In the genomic region with DNA sequence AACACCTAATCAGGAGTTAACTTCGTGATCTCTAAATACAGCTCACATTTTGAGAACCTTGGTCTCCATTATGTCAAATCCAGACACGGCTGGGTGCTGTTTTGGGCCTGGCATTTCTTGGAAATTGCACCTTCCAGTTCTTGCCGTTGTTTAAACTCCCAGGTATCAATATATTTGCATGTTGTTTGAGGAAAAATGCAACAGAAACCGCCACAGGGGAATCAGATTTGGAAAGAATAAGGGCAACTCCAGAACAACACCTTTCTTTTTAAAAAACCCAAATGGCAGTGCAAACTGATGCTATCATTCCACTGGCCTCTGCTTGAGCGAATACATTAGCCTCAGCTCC, we compare ENCODE assay signal across 24 cellular contexts.
DNase-seq lines count a peak whose midpoint lies in the region; ATAC-seq and TF ChIP-seq lines count a peak whose summit lies in the region.
"Had no signal": no experiment of that assay in that cellular context is flagged by ENCODE, and none has a peak within 500 bp of the region (broad histone marks: within the 10 kb centered on the region; RNA-seq: fewer than 3 reads in every experiment).

No MANE protein-coding gene starts in this region.

- no peaks in the 10 kb centered on the region; the same call in none of the 2 replicates for H3K27me3 Mint-ChIP-seq in WTC11 (ENCODE audit: low read depth)
- H3K27me3 Mint-ChIP-seq in endothelial cell (ENCODE audit: unreplicated experiment) = peaks cover 4% of the 10 kb centered on the region
- H3K27me3 Mint-ChIP-seq in neural progenitor cell (ENCODE audit: insufficient read depth, low read depth) = peaks cover 8% of the 10 kb centered on the region
- no peaks in the 10 kb centered on the region for H3K27me3 Mint-ChIP-seq in type B pancreatic cell
- peaks cover 4% of the 10 kb centered on the region for H3K27me3 Mint-ChIP-seq in CD4-positive, alpha-beta T cell
- H3K27me3 Mint-ChIP-seq: activated CD4-positive, alpha-beta T cell treated with anti-CD3 and anti-CD28 coated beads, Interleukin-2, amount 10 ng/mL, durations not matched to agents 24 days and 14 days; naive B cell; stimulated activated memory B cell treated with anti-CD40 and anti-IgM and Interleukin-4, amounts not matched to agents 10 μg/mL and 1 μg/mL and 100 μg/mL, for 72 hours had no signal

- CTCF ChIA-PET in WTC11 (lab: Charles Lee) = interaction anchor here (1.7 kb wide), 1 partner anchor 227 kb away, joined by 3 read pairs; no protein-coding TSS in a partner anchor
- CTCF ChIA-PET in CD4-positive, alpha-beta T cell (lab: Charles Lee) = no interaction called here

- H3K9me3 Mint-ChIP-seq in WTC11 (no peaks in the 10 kb centered on the region), endothelial cell (ENCODE audit: unreplicated experiment) (no peaks in the 10 kb centered on the region), neural progenitor cell (no peaks in the 10 kb centered on the region), type B pancreatic cell (no peaks in the 10 kb centered on the region)
- H3K9me3 Mint-ChIP-seq in CD4-positive, alpha-beta T cell = no peaks in the 10 kb centered on the region
- H3K9me3 Mint-ChIP-seq: activated CD4-positive, alpha-beta T cell treated with anti-CD3 and anti-CD28 coated beads, Interleukin-2, amount 10 ng/mL, durations not matched to agents 24 days and 14 days; activated naive CD8-positive, alpha-beta T cell treated with anti-CD3 and anti-CD28 coated beads for 36 hours; stimulated activated memory B cell treated with anti-CD40 and anti-IgM and Interleukin-4, amounts not matched to agents 10 μg/mL and 1 μg/mL and 100 μg/mL, for 72 hours had no signal

- POLR2A ChIA-PET in WTC11 (lab: Charles Lee) = no interaction called here
- POLR2A ChIA-PET in CD4-positive, alpha-beta T cell (lab: Charles Lee) = no interaction called here

- H3K27me3 ChIP-seq in neural progenitor cell = no peaks in the 10 kb centered on the region
- H3K27me3 ChIP-seq in CD4-positive, alpha-beta T cell (ENCODE audit: control insufficient read depth, insufficient read depth, low read length) = no peaks in the 10 kb centered on the region
- H3K27me3 ChIP-seq: ascending aorta, esophagus squamous epithelium, foreskin keratinocyte had no signal

- H3K36me3 Mint-ChIP-seq in WTC11 (no peaks in the 10 kb centered on the region), endothelial cell (ENCODE audit: low read depth, unreplicated experiment) (no peaks in the 10 kb centered on the region), neural progenitor cell (no peaks in the 10 kb centered on the region), type B pancreatic cell (no peaks in the 10 kb centered on the region)
- no peaks in the 10 kb centered on the region for H3K36me3 Mint-ChIP-seq in CD4-positive, alpha-beta T cell (ENCODE audit: low read depth)
- H3K36me3 Mint-ChIP-seq: activated naive CD8-positive, alpha-beta T cell treated with anti-CD3 and anti-CD28 coated beads for 36 hours; naive B cell; stimulated activated memory B cell treated with anti-CD40 and anti-IgM and Interleukin-4, amounts not matched to agents 10 μg/mL and 1 μg/mL and 100 μg/mL, for 72 hours had no signal

- ATAC-seq in WTC11 = no peak
- no peak for ATAC-seq in CD4-positive, alpha-beta T cell (ENCODE audit: poor library complexity)
- ATAC-seq: foreskin keratinocyte; HCT116; stimulated activated memory B cell treated with anti-CD40 and anti-IgM and Interleukin-4, amounts not matched to agents 10 μg/mL and 1 μg/mL and 100 μg/mL, for 72 hours had no signal

- no peaks in the 10 kb centered on the region for H3K79me2 ChIP-seq in neural progenitor cell (ENCODE audit: low read depth)

- H3K36me3 ChIP-seq in neural progenitor cell = no peaks in the 10 kb centered on the region
- H3K36me3 ChIP-seq: ascending aorta, esophagus squamous epithelium, left ventricle myocardium inferior, WERI-Rb-1 had no signal

- H3K4me1 Mint-ChIP-seq in WTC11 (peaks cover 17% of the 10 kb centered on the region), endothelial cell (ENCODE audit: unreplicated experiment) (peaks cover 17% of the 10 kb centered on the region), neural progenitor cell (peaks cover 36% of the 10 kb centered on the region), type B pancreatic cell (ENCODE audit: unreplicated experiment) (peaks cover 21% of the 10 kb centered on the region)
- H3K4me1 Mint-ChIP-seq in CD4-positive, alpha-beta T cell (ENCODE audit: low read depth) = no peaks in the 10 kb centered on the region
- H3K4me1 Mint-ChIP-seq: activated CD4-positive, alpha-beta T cell treated with anti-CD3 and anti-CD28 coated beads, Interleukin-2, amount 10 ng/mL, durations not matched to agents 24 days and 14 days; activated naive CD8-positive, alpha-beta T cell treated with anti-CD3 and anti-CD28 coated beads for 36 hours; naive B cell; stimulated activated memory B cell treated with anti-CD40 and anti-IgM and Interleukin-4, amounts not matched to agents 10 μg/mL and 1 μg/mL and 100 μg/mL, for 72 hours had no signal

- intact Hi-C loops in CD4-positive, alpha-beta T cell (cut with DNase I, micrococcal nuclease) = no loop called here

- H3K27ac ChIP-seq in neural progenitor cell = peak overlapping the region; percentile 63
- H3K27ac ChIP-seq in CD4-positive, alpha-beta T cell (ENCODE audit: low read depth, low read length) = no peak overlapping the region
- H3K27ac ChIP-seq: esophagus squamous epithelium, foreskin keratinocyte, left ventricle myocardium inferior, WERI-Rb-1 had no signal

- no peaks in the 10 kb centered on the region for H3K9me3 ChIP-seq in neural progenitor cell (ENCODE audit: low read depth)
- H3K9me3 ChIP-seq in CD4-positive, alpha-beta T cell (ENCODE audit: control insufficient read depth, low read length) = no peaks in the 10 kb centered on the region
- H3K9me3 ChIP-seq: ascending aorta, esophagus squamous epithelium, left ventricle myocardium inferior had no signal

- peaks cover 41% of the 10 kb centered on the region for H3F3A ChIP-seq in neural progenitor cell (ENCODE audit: low read depth)

- H3K4me3 Mint-ChIP-seq in WTC11 (no peak overlapping the region), endothelial cell (ENCODE audit: unreplicated experiment) (no peak overlapping the region), neural progenitor cell (no peak overlapping the region), type B pancreatic cell (peak overlapping the region; percentile 27)
- no peak overlapping the region for H3K4me3 Mint-ChIP-seq in CD4-positive, alpha-beta T cell
- H3K4me3 Mint-ChIP-seq: activated CD4-positive, alpha-beta T cell treated with anti-CD3 and anti-CD28 coated beads, Interleukin-2, amount 10 ng/mL, durations not matched to agents 24 days and 14 days; activated naive CD8-positive, alpha-beta T cell treated with anti-CD3 and anti-CD28 coated beads for 36 hours; naive B cell; stimulated activated memory B cell treated with anti-CD40 and anti-IgM and Interleukin-4, amounts not matched to agents 10 μg/mL and 1 μg/mL and 100 μg/mL, for 72 hours had no signal

- no peaks in the 10 kb centered on the region for H4K20me1 ChIP-seq in neural progenitor cell (ENCODE audit: low read depth)

- H3K4me3 ChIP-seq in neural progenitor cell = peak overlapping the region; percentile 6
- H3K4me3 ChIP-seq: ascending aorta, esophagus squamous epithelium, left ventricle myocardium inferior had no signal

- H2AFZ ChIP-seq in neural progenitor cell (replicated peaks) = peak overlapping the region; percentile 30

- H3K27ac Mint-ChIP-seq in WTC11 (peak overlapping the region; percentile 71; the same call in 1 of the 2 replicates), endothelial cell (ENCODE audit: unreplicated experiment) (peak overlapping the region; percentile 80), neural progenitor cell (peak overlapping the region; percentile 83), type B pancreatic cell (peak overlapping the region; percentile 61)
- H3K27ac Mint-ChIP-seq in CD4-positive, alpha-beta T cell = no peak overlapping the region
- H3K27ac Mint-ChIP-seq: activated CD4-positive, alpha-beta T cell treated with anti-CD3 and anti-CD28 coated beads, Interleukin-2, amount 10 ng/mL, durations not matched to agents 24 days and 14 days; activated naive CD8-positive, alpha-beta T cell treated with anti-CD3 and anti-CD28 coated beads for 36 hours; naive B cell; stimulated activated memory B cell treated with anti-CD40 and anti-IgM and Interleukin-4, amounts not matched to agents 10 μg/mL and 1 μg/mL and 100 μg/mL, for 72 hours had no signal

- peak overlapping the region; percentile 61 for H3K4me2 ChIP-seq in neural progenitor cell

- no peak overlapping the region for H3K9ac ChIP-seq in neural progenitor cell

- DNase-seq in WTC11 (ENCODE audit: low spot score) (no peak), endothelial cell (ENCODE audit: low spot score) (no peak), neural progenitor cell (ENCODE audit: low spot score) (no peak), type B pancreatic cell (ENCODE audit: extremely low spot score, unreplicated experiment) (no peak), NCI-H1105 treated with DMSO at 0.1 percent for 48 hours (lab: John Stamatoyannopoulos, UW) (no peak), NAMALWA (ENCODE audit: low spot score) (no peak)
- DNase-seq in CD4-positive, alpha-beta T cell = no peak
- DNase-seq: activated CD4-positive, alpha-beta T cell treated with anti-CD3 and anti-CD28 coated beads, Interleukin-2, amount 10 ng/mL, durations not matched to agents 24 days and 14 days; activated effector memory CD4-positive, alpha-beta T cell treated with anti-CD3 and anti-CD28 coated beads, Interleukin-2, amount 50 U/mL, for 16 hours; activated naive CD8-positive, alpha-beta T cell treated with anti-CD3 and anti-CD28 coated beads for 36 hours; activated T-cell treated with anti-CD3 and anti-CD28 coated beads, Interleukin-2, amount 50 U/mL, for 1 hour; central memory CD4-positive, alpha-beta T cell; esophagus squamous epithelium; foreskin keratinocyte; Kasumi-1; left ventricle myocardium inferior; naive B cell; NCI-H2107; NCI-H774; T1000; WERI-Rb-1 had no signal

- TF ChIP-seq CTCF in WTC11 (IDR thresholded peaks at IDR 0.05) (no peak), endothelial cell (IDR thresholded peaks at IDR 0.05; ENCODE audit: unreplicated experiment) (no peak), neural progenitor cell (IDR thresholded peaks at IDR 0.05) (no peak), type B pancreatic cell (conservative IDR thresholded peaks at IDR 0.05) (no peak)
- TF ChIP-seq CTCF in CD4-positive, alpha-beta T cell (IDR thresholded peaks at IDR 0.05) = no peak

- peaks cover 44% of the 10 kb centered on the region for H3K4me1 ChIP-seq in neural progenitor cell
- H3K4me1 ChIP-seq: ascending aorta, foreskin keratinocyte, left ventricle myocardium inferior had no signal
